In genomic region chr4:146073517-146073916, GRCh38 we compare ENCODE assay signal across 14 cellular contexts.
A peak's percentile ranks its signal among the peaks of the same experiment; 100 is the strongest.
DNase-seq lines count a peak whose midpoint lies in the region; ATAC-seq and TF ChIP-seq lines count a peak whose summit lies in the region.
"Had no signal": no experiment of that assay in that cellular context is flagged by ENCODE, and none has a peak within 500 bp of the region (broad histone marks: within the 10 kb centered on the region; RNA-seq: fewer than 3 reads in every experiment).

No MANE protein-coding gene starts in this region.

- H3K27me3 ChIP-seq in upper lobe of right lung: peaks cover 4% of the 10 kb centered on the region
- H3K27me3 ChIP-seq: cardiac muscle cell had no signal

- no peak overlapping the region for H3K27ac ChIP-seq in upper lobe of right lung
- H3K27ac ChIP-seq: cardiac muscle cell had no signal

- H3K9me3 ChIP-seq in mucosa of descending colon (no peaks in the 10 kb centered on the region), upper lobe of right lung (no peaks in the 10 kb centered on the region)

- ATAC-seq in GM18498 (IDR thresholded peaks at IDR 0.05; ENCODE audit: unreplicated experiment): peak; percentile 65
- peak; percentile 83 for ATAC-seq in GM21390 (IDR thresholded peaks at IDR 0.05; ENCODE audit: unreplicated experiment)
- peak; percentile 57 for ATAC-seq in HG03342 (IDR thresholded peaks at IDR 0.05; ENCODE audit: unreplicated experiment)
- ATAC-seq in sciatic nerve: no peak
- ATAC-seq in mucosa of descending colon: no peak
- ATAC-seq in upper lobe of right lung: no peak
- ATAC-seq: activated naive CD4-positive, alpha-beta T cell treated with anti-CD3 and anti-CD28 coated beads, Interleukin-2, amount 50 U/mL, for 72 hours had no signal

- H3K4me1 ChIP-seq in mucosa of descending colon (ENCODE audit: low read depth): no peaks in the 10 kb centered on the region
- no peaks in the 10 kb centered on the region for H3K4me1 ChIP-seq in upper lobe of right lung

- DNase-seq in fibroblast of mammary gland (ENCODE audit: low read depth): peak; percentile 4
- DNase-seq in sciatic nerve (ENCODE audit: low spot score): no peak
- no peak for DNase-seq in mucosa of descending colon
- DNase-seq in upper lobe of right lung: no peak
- DNase-seq in NCI-H748 treated with DMSO at 0.1 percent for 48 hours (lab: John Stamatoyannopoulos, UW): no peak
- DNase-seq: effector CD8-positive, alpha-beta T cell; HFFc6; NCI-H1105 treated with DMSO at 0.1 percent for 48 hours; stimulated activated CD4-positive, alpha-beta T cell treated with anti-CD3 and anti-CD28 coated beads, Interleukin-15, amount 100 ng/mL, for 24 hours had no signal

- H3K4me3 ChIP-seq in fibroblast of mammary gland (ENCODE audit: control insufficient read depth, low read depth, low read length): no peak overlapping the region
- H3K4me3 ChIP-seq in mucosa of descending colon: no peak overlapping the region
- no peak overlapping the region for H3K4me3 ChIP-seq in upper lobe of right lung
- H3K4me3 ChIP-seq: cardiac muscle cell had no signal

- intact Hi-C loops in sciatic nerve (cut with DNase I) (no loop called here), mucosa of descending colon (cut with DNase I, micrococcal nuclease) (no loop called here), upper lobe of right lung (cut with DNase I) (no loop called here)

- no peaks in the 10 kb centered on the region for H3K36me3 ChIP-seq in mucosa of descending colon (ENCODE audit: low read depth)
- H3K36me3 ChIP-seq in upper lobe of right lung: no peaks in the 10 kb centered on the region
- H3K36me3 ChIP-seq: cardiac muscle cell had no signal

- no peak for TF ChIP-seq CTCF in fibroblast of mammary gland (conservative IDR thresholded peaks at IDR 0.05; ENCODE audit: control insufficient read depth, insufficient read depth, low read depth, low read length)
- TF ChIP-seq CTCF in mucosa of descending colon (IDR thresholded peaks at IDR 0.05): no peak
- TF ChIP-seq CTCF in upper lobe of right lung (IDR thresholded peaks at IDR 0.05): no peak

Comparison
In these comparisons a context has a peak if more than half of its experiments do, and no peak if none do; other contexts are left out.
1. ATAC-seq: peak in GM18498 (single experiment), GM21390 (single experiment) and HG03342 (single experiment); none in sciatic nerve (single experiment), mucosa of descending colon (single experiment) and upper lobe of right lung (single experiment).